In the genomic region with DNA sequence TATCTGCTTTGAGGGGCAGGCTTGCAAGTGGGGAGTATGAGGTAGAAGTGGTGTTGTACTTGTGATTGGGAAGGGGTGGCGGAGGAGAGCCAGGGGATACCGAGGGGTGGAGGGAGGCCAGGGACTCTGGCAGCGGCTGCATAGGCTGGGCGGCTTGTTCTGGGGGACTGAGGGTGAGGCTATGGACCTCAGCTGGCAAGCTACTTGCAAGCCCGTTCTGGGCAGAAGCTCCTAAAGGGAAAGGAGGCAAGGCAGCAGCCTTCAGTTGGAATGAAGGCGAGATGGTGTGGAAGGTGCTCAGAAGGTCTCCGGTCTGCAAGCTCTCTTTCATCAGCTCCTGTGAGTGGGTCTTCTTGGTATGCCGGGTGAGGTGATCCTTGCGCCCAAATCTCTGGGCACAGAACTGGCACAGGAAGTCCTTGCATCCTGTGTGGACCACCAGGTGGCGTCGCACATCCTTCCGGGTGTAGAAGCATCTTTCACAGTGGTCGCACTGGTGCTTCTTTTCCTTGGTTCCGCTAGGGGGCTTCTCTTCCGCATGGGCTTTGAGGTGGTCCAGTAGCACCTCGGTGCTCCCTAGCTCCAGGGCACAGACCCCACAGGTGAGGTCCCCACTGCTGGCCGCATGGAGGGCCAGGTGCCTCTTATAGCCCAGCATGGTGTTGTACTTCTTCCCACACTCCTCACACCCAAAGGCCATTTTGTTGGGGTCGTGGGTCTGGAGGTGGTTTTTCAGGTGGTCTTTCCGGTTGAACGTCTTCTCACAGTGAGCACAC, we compare ENCODE assay signal across 9 cellular contexts.
DNase-seq lines count a peak whose midpoint lies in the region; ATAC-seq, FAIRE-seq and TF ChIP-seq lines count a peak whose summit lies in the region.
"Had no signal": no experiment of that assay in that cellular context is flagged by ENCODE, and none has a peak within 500 bp of the region (broad histone marks: within the 10 kb centered on the region; RNA-seq: fewer than 3 reads in every experiment).

No MANE protein-coding gene starts in this region.

- no peaks in the 10 kb centered on the region for H4K20me1 ChIP-seq in endothelial cell of umbilical vein (replicated peaks; ENCODE audit: control insufficient read depth, extremely low read depth, insufficient read depth, low read length)

- POLR2A ChIA-PET in activated CD4-positive, alpha-beta memory T cell treated with anti-CD3 and anti-CD28 coated beads, Interleukin-2, amount 10 ng/mL, durations not matched to agents 7 days and 5 days (lab: Charles Lee), result interaction anchor here (0.8 to 1.0 kb wide), 2 partner anchors 152 to 438 kb away, joined by 3 to 4 read pairs; no protein-coding TSS in a partner anchor
- POLR2A ChIA-PET in endothelial cell of umbilical vein (lab: Charles Lee), result no interaction called here

- no peak overlapping the region for H3K27ac ChIP-seq in endothelial cell of umbilical vein (ENCODE audit: insufficient read depth, low read depth, low read length)
- no peak overlapping the region for H3K27ac ChIP-seq in upper lobe of left lung

- dilution Hi-C loops in endothelial cell of umbilical vein (cut with MboI; ENCODE audit: extremely low pct_ligation_motif_present, low sequenced_read_pairs), result no loop called here

- peaks cover 5% of the 10 kb centered on the region for H3K4me1 Mint-ChIP-seq in activated CD4-positive, alpha-beta memory T cell treated with anti-CD3 and anti-CD28 coated beads, Interleukin-2, amount 10 ng/mL, durations not matched to agents 7 days and 5 days
- peaks cover 10% of the 10 kb centered on the region for H3K4me1 Mint-ChIP-seq in nephron progenitor cell

- peak; percentile 60 to 68 for ATAC-seq in upper lobe of left lung (ENCODE audit: low FRiP score in 2 of 2)

- DNase-seq in ELR (ENCODE audit: low read depth) (peak; percentile 81), HCEC 1CT (peak; percentile 45), NCI-H226 (peak; percentile 22), endothelial cell of umbilical vein (ENCODE audit: low read depth, low spot score) (no peak), nephron progenitor cell (peak; percentile 72), upper lobe of left lung (peak; percentile 37 to 67), pons (ENCODE audit: low spot score) (no peak)
- peak; percentile 55 for DNase-seq in activated CD4-positive, alpha-beta memory T cell treated with anti-CD3 and anti-CD28 coated beads, Interleukin-2, amount 10 ng/mL, durations not matched to agents 7 days and 5 days

- no TSS peak for BruUV-seq in endothelial cell of umbilical vein (replicated peaks; lab: Mats Ljungman, UMichigan)

- H3K79me2 ChIP-seq in endothelial cell of umbilical vein (ENCODE audit: control insufficient read depth, insufficient read depth, low read length), result no peaks in the 10 kb centered on the region

- no peaks in the 10 kb centered on the region for H3K9me1 ChIP-seq in endothelial cell of umbilical vein (replicated peaks; ENCODE audit: control insufficient read depth, extremely low read depth, insufficient read depth, low read length)

- 73 to 74% methylated on average over 14 to 19 of the region's 20 CpGs for WGBS in upper lobe of left lung, 2 donors

- H3K4me3 ChIP-seq in endothelial cell of umbilical vein (replicated peaks in 1 of 3; ENCODE audit: insufficient read depth in 1 of 3, low read depth in 1 of 3, low read length in 3 of 3) (no peak overlapping the region), upper lobe of left lung (no peak overlapping the region)

- TF ChIP-seq CTCF in endothelial cell of umbilical vein (IDR thresholded peaks at IDR 0.05; ENCODE audit: extremely low read depth in 1 of 2, insufficient read depth in 1 of 2, low read depth in 1 of 2, low read length in 2 of 2) (peak; percentile 24 to 43), nephron progenitor cell (IDR thresholded peaks at IDR 0.05) (peak; percentile 77), upper lobe of left lung (IDR thresholded peaks at IDR 0.05) (peak; percentile 40 to 66 (median 56))

- no peak overlapping the region for H3K9ac ChIP-seq in endothelial cell of umbilical vein (replicated peaks; ENCODE audit: extremely low read depth, insufficient read depth, low read length)

- CTCF ChIA-PET in activated CD4-positive, alpha-beta memory T cell treated with anti-CD3 and anti-CD28 coated beads, Interleukin-2, amount 10 ng/mL, durations not matched to agents 7 days and 5 days (lab: Charles Lee), result interaction anchor here (0.8 to 2.1 kb wide), 13 partner anchors 10 to 374 kb away, joined by 3 to 17 read pairs (median 3); no protein-coding TSS in a partner anchor
- CTCF ChIA-PET in endothelial cell of umbilical vein (lab: Charles Lee), result interaction anchor here (1.1 to 1.3 kb wide), 3 partner anchors 20 to 71 kb away, joined by 3 to 5 read pairs (median 4); no protein-coding TSS in a partner anchor

- TF ChIP-seq EP300 in upper lobe of left lung (IDR thresholded peaks at IDR 0.05), result no peak

- no peaks in the 10 kb centered on the region for H3K27me3 Mint-ChIP-seq in activated CD4-positive, alpha-beta memory T cell treated with anti-CD3 and anti-CD28 coated beads, Interleukin-2, amount 10 ng/mL, durations not matched to agents 7 days and 5 days
- H3K27me3 Mint-ChIP-seq in nephron progenitor cell (ENCODE audit: low read depth, poor library complexity), result no peaks in the 10 kb centered on the region

- H3K36me3 ChIP-seq in endothelial cell of umbilical vein (ENCODE audit: control insufficient read depth in 2 of 2, extremely low read depth in 1 of 2, insufficient read depth in 2 of 2, low read length in 2 of 2) (no peaks in the 10 kb centered on the region), upper lobe of left lung (no peaks in the 10 kb centered on the region)

- no peak overlapping the region for H3K4me2 ChIP-seq in endothelial cell of umbilical vein (ENCODE audit: insufficient read depth, low read length)

- no peak for TF ChIP-seq POLR2A in endothelial cell of umbilical vein (IDR thresholded peaks at IDR 0.05; ENCODE audit: low read depth, low read length)
- TF ChIP-seq POLR2A in upper lobe of left lung (IDR thresholded peaks at IDR 0.05), result no peak

- H3K27ac Mint-ChIP-seq in activated CD4-positive, alpha-beta memory T cell treated with anti-CD3 and anti-CD28 coated beads, Interleukin-2, amount 10 ng/mL, durations not matched to agents 7 days and 5 days, result no peak overlapping the region
- H3K27ac Mint-ChIP-seq in nephron progenitor cell, result no peak overlapping the region

- H3K9me3 ChIP-seq in endothelial cell of umbilical vein (replicated peaks; ENCODE audit: control insufficient read depth, insufficient read depth, low read length), result no peaks in the 10 kb centered on the region
- peaks cover 0 to 2% (median 0%) of the 10 kb centered on the region in 4 donors for H3K9me3 ChIP-seq in upper lobe of left lung

- no peak overlapping the region for H3K4me3 Mint-ChIP-seq in activated CD4-positive, alpha-beta memory T cell treated with anti-CD3 and anti-CD28 coated beads, Interleukin-2, amount 10 ng/mL, durations not matched to agents 7 days and 5 days
- H3K4me3 Mint-ChIP-seq in nephron progenitor cell, result no peak overlapping the region

- no peaks in the 10 kb centered on the region for H3K9me3 Mint-ChIP-seq in activated CD4-positive, alpha-beta memory T cell treated with anti-CD3 and anti-CD28 coated beads, Interleukin-2, amount 10 ng/mL, durations not matched to agents 7 days and 5 days
- H3K9me3 Mint-ChIP-seq in nephron progenitor cell, result peaks cover 6% of the 10 kb centered on the region

- H3K27me3 ChIP-seq in endothelial cell of umbilical vein (ENCODE audit: control insufficient read depth in 2 of 2, insufficient read depth in 2 of 2, low read length in 2 of 2) (peaks cover 0 to 4% of the 10 kb centered on the region in 2 experiments), upper lobe of left lung (no peaks in the 10 kb centered on the region)

- FAIRE-seq in endothelial cell of umbilical vein (lab: Jason Lieb, UNC), result no peak
- FAIRE-seq: colon had no signal

- H3K4me1 ChIP-seq in endothelial cell of umbilical vein (ENCODE audit: control insufficient read depth, extremely low read depth, insufficient read depth, low read length) (no peaks in the 10 kb centered on the region), upper lobe of left lung (no peaks in the 10 kb centered on the region)

- no peak overlapping the region for H2AFZ ChIP-seq in endothelial cell of umbilical vein (ENCODE audit: low read depth, low read length)

- no peaks in the 10 kb centered on the region for H3K36me3 Mint-ChIP-seq in activated CD4-positive, alpha-beta memory T cell treated with anti-CD3 and anti-CD28 coated beads, Interleukin-2, amount 10 ng/mL, durations not matched to agents 7 days and 5 days (ENCODE audit: low read depth)
- H3K36me3 Mint-ChIP-seq in nephron progenitor cell (ENCODE audit: low read depth), result peaks cover 10% of the 10 kb centered on the region

- intact Hi-C loops in endothelial cell of umbilical vein (cut with micrococcal nuclease), result loop anchor here (1.0 kb wide), 1 partner anchor 274 kb away; no protein-coding TSS in a partner anchor

TF ChIP-seq in endothelial cell of umbilical vein, 7 proteins besides CTCF, POLR2A, EP300 and RAD21:
- TF ChIP-seq, protein P1, sequence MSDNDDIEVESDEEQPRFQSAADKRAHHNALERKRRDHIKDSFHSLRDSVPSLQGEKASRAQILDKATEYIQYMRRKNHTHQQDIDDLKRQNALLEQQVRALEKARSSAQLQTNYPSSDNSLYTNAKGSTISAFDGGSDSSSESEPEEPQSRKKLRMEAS (IDR thresholded peaks at IDR 0.05; ENCODE audit: insufficient read depth, insufficient read length), result no peak
- TF ChIP-seq GATA2 (IDR thresholded peaks at IDR 0.05; ENCODE audit: insufficient read depth, insufficient read length, low read depth, low read length), result no peak
- no peak for TF ChIP-seq POLR2AphosphoS5 (IDR thresholded peaks at IDR 0.05; ENCODE audit: insufficient read depth, low read depth, low read length)
- no peak for TF ChIP-seq JUN (IDR thresholded peaks at IDR 0.05; ENCODE audit: borderline replicate concordance, insufficient read depth, insufficient read length, low read depth)
- no peak for TF ChIP-seq FOS (IDR thresholded peaks at IDR 0.05; ENCODE audit: borderline replicate concordance, insufficient read depth, low read length)
- TF ChIP-seq EZH2 (IDR thresholded peaks at IDR 0.05; ENCODE audit: borderline replicate concordance, low read depth, low read length, severe bottlenecking), result no peak
- no peak for TF ChIP-seq MYC (IDR thresholded peaks at IDR 0.05; ENCODE audit: low read depth, low read length)

Comparison
In these comparisons a context has a peak if more than half of its experiments do, and no peak if none do; other contexts are left out.
1. DNase-seq: peak in ELR (single experiment), HCEC 1CT (single experiment), NCI-H226 (single experiment), activated CD4-positive, alpha-beta memory T cell treated with anti-CD3 and anti-CD28 coated beads, Interleukin-2, amount 10 ng/mL, durations not matched to agents 7 days and 5 days (single experiment), nephron progenitor cell (single experiment) and upper lobe of left lung (2 of 2); none in endothelial cell of umbilical vein (single experiment) and pons (single experiment).
2. Peak in every context shown above with its lines, with median percentiles within 50 percentile points of each other: CTCF ChIP-seq.